Comparison of ENCODE assay signal across 29 cellular contexts in genomic region chr1:219703240-219703639, GRCh38.
DNase-seq lines count a peak whose midpoint lies in the region; ATAC-seq, FAIRE-seq and TF ChIP-seq lines count a peak whose summit lies in the region.
"Had no signal": no experiment of that assay in that cellular context is flagged by ENCODE, and none has a peak within 500 bp of the region (broad histone marks: within the 10 kb centered on the region; RNA-seq: fewer than 3 reads in every experiment).

No MANE protein-coding gene starts in this region.

- TF ChIP-seq POLR2A in HCT116 (IDR thresholded peaks at IDR 0.05; ENCODE audit: borderline replicate concordance, extremely low read depth, insufficient read depth, insufficient read length) (no peak), K562 (conservative IDR thresholded peaks at IDR 0.05) (no peak)

- intact Hi-C loops in HCT116 (cut with micrococcal nuclease) (no loop called here), K562 (cut with micrococcal nuclease) (no loop called here), CD14-positive monocyte (cut with micrococcal nuclease) (no loop called here)

- H4K20me1 ChIP-seq in HCT116 (ENCODE audit: insufficient read depth) (no peaks in the 10 kb centered on the region), K562 (replicated peaks; ENCODE audit: control insufficient read depth, insufficient read depth, low read length) (no peaks in the 10 kb centered on the region), neural cell (ENCODE audit: insufficient read depth) (no peaks in the 10 kb centered on the region)

- H3K27me3 ChIP-seq in HCT116 (ENCODE audit: insufficient read depth, low read length) (no peaks in the 10 kb centered on the region), K562 (ENCODE audit: control insufficient read depth in 2 of 2, insufficient read depth in 2 of 2, low read length in 2 of 2) (no peaks in the 10 kb centered on the region), neural cell (ENCODE audit: insufficient read depth, low read depth, low read length) (no peaks in the 10 kb centered on the region)

- no peaks in the 10 kb centered on the region for H3K4me1 ChIP-seq in HCT116 (ENCODE audit: control insufficient read depth in 1 of 2, insufficient read depth in 2 of 2, low read length in 2 of 2)
- H3K4me1 ChIP-seq in K562 (replicated peaks in 1 of 2; ENCODE audit: control insufficient read depth in 2 of 2, insufficient read depth in 2 of 2, low read length in 2 of 2) = no peaks in the 10 kb centered on the region

- FAIRE-seq in K562 (lab: Jason Lieb, UNC) = no peak
- FAIRE-seq: GM12891, GM19239 had no signal

- peaks cover 0 to 4% (median under 1%) of the 10 kb centered on the region in 7 donors for H3K9me3 Mint-ChIP-seq in CD14-positive monocyte

- no peak overlapping the region for H3K27ac Mint-ChIP-seq in CD14-positive monocyte
- H3K27ac Mint-ChIP-seq: IgD-negative memory B cell had no signal

- BruUV-seq in HCT116 (replicated peaks; lab: Mats Ljungman, UMichigan) (no TSS peak), K562 (replicated peaks; lab: Mats Ljungman, UMichigan) (no TSS peak)

- POLR2A ChIA-PET in HCT116 (lab: Charles Lee) = no interaction called here
- POLR2A ChIA-PET in K562 (lab: Yijun Ruan, JAX) = no interaction called here
- POLR2A ChIA-PET in RWPE1 (lab: Yijun Ruan, JAX; ENCODE audit: low non-redundant PET) = no interaction called here

- RAD21 ChIA-PET in HCT116 (lab: Charles Lee; ENCODE audit: low non-redundant PET in 1 of 2, low total read pairs in 2 of 2, uncharacterized antibody in 2 of 2, unreplicated experiment in 2 of 2) = no interaction called here

- TF ChIP-seq EP300 in K562 (IDR thresholded peaks at IDR 0.05; ENCODE audit: low read length) (no peak), neural cell (conservative IDR thresholded peaks at IDR 0.05; ENCODE audit: poor library complexity, severe bottlenecking) (no peak)

- in situ Hi-C loops in SK-MEL-5 (cut with HindIII; ENCODE audit: low pct_unique_long_range_greater_than_20kb, low sequenced_read_pairs) = no loop called here
- in situ Hi-C loops in K562 (cut with MboI) = no loop called here

- H3K9me1 ChIP-seq in K562 (ENCODE audit: control insufficient read depth, insufficient read depth, low read length) = no peaks in the 10 kb centered on the region

- peak in 1 of 3 experiments; percentile 21; a peak in 1 of 6 replicates for TF ChIP-seq CTCF in HCT116 (IDR thresholded peaks at IDR 0.05 in 2 of 3, conservative IDR thresholded peaks at IDR 0.05 in 1 of 3; ENCODE audit: borderline replicate concordance in 1 of 3, insufficient read depth in 1 of 3, low read depth in 2 of 3, low read length in 2 of 3)
- TF ChIP-seq CTCF in K562 (IDR thresholded peaks at IDR 0.05 in 2 of 3, conservative IDR thresholded peaks at IDR 0.05 in 1 of 3; ENCODE audit: insufficient read depth in 2 of 3, low read depth in 1 of 3, low read length in 3 of 3) = no peak
- no peak for TF ChIP-seq CTCF in neural cell (IDR thresholded peaks at IDR 0.05; ENCODE audit: poor library complexity, severe bottlenecking)
- no peak for TF ChIP-seq CTCF in CD14-positive monocyte (IDR thresholded peaks at IDR 0.05)
- no peak for TF ChIP-seq CTCF in RWPE1 (conservative IDR thresholded peaks at IDR 0.05; ENCODE audit: low read depth)

- DNase-seq in HCT116 (ENCODE audit: low read depth, low spot score) (no peak), SK-MEL-5 (ENCODE audit: low read depth, low spot score) (peak; percentile 13), K562 (ENCODE audit: extremely low read depth in 1 of 4, low spot score in 3 of 4) (no peak), CD14-positive monocyte (ENCODE audit: low spot score) (no peak), RWPE1 (ENCODE audit: low spot score) (no peak)
- no peak for DNase-seq in activated CD8-positive, alpha-beta memory T cell treated with anti-CD3 and anti-CD28 coated beads, Interleukin-2, amount 50 U/mL, for 48 hours
- DNase-seq: Calu3; DMS79 treated with DMSO at 0.1 percent for 48 hours; GF-D8; Karpas-422; MV-4-11; NCI-H1105; NCI-H1436 treated with DMSO at 0.1 percent for 48 hours; NCI-H1930; NCI-H446 treated with DMSO at 0.1 percent for 48 hours; NCI-H526; NCI-H82; NK-92 treated with Interleukin-12 subunit alpha and Interleukin-12 subunit beta, amount 100 ng/mL, for 24 hours; RPMI8226; SHP77 treated with DMSO at 0.1 percent for 48 hours had no signal

- CTCF ChIA-PET in HCT116 (lab: Charles Lee) = no interaction called here
- CTCF ChIA-PET in K562 (lab: Yijun Ruan, JAX; ENCODE audit: low intra/inter-chr PET ratio) = no interaction called here
- CTCF ChIA-PET in RWPE1 (lab: Yijun Ruan, JAX) = no interaction called here

- H3K79me2 ChIP-seq in HCT116 (ENCODE audit: insufficient read depth, low read length) = no peaks in the 10 kb centered on the region
- H3K79me2 ChIP-seq in K562 (ENCODE audit: control insufficient read depth, insufficient read depth, low read length) = no peaks in the 10 kb centered on the region
- H3K79me2 ChIP-seq in neural cell (replicated peaks; ENCODE audit: insufficient read depth, low read length) = no peaks in the 10 kb centered on the region

- WGBS in K562 (ENCODE audit: insufficient coverage, low coverage, missing lambda C conversion rate) = 11% methylated on average over 3 of the region's 3 CpGs

- H3K4me2 ChIP-seq in HCT116 (ENCODE audit: low read length) (no peak overlapping the region), K562 (ENCODE audit: insufficient read depth, low read length) (no peak overlapping the region), neural cell (ENCODE audit: low read length) (no peak overlapping the region)
- H3K4me2 ChIP-seq: PC-9 had no signal

- H3F3A ChIP-seq in neural cell (ENCODE audit: insufficient read depth, low read length, poor library complexity, severe bottlenecking) = no peaks in the 10 kb centered on the region

- TF ChIP-seq RAD21 in HCT116 (IDR thresholded peaks at IDR 0.05; ENCODE audit: low read depth) (no peak), K562 (CRISPR knock-in tag; conservative IDR thresholded peaks at IDR 0.05 in 1 of 2, IDR thresholded peaks at IDR 0.05 in 1 of 2) (no peak), neural cell (conservative IDR thresholded peaks at IDR 0.05) (no peak)

- no peaks in the 10 kb centered on the region for H3K4me1 Mint-ChIP-seq in CD14-positive monocyte

- no peaks in the 10 kb centered on the region for H3K9me3 ChIP-seq in HCT116 (ENCODE audit: control insufficient read depth in 1 of 2, insufficient read depth in 1 of 2, low read depth in 1 of 2, low read length in 2 of 2)
- no peaks in the 10 kb centered on the region for H3K9me3 ChIP-seq in K562 (replicated peaks; ENCODE audit: control insufficient read depth, insufficient read depth, low read depth, low read length)
- no peaks in the 10 kb centered on the region for H3K9me3 ChIP-seq in neural cell (ENCODE audit: low read length)

- ATAC-seq in HCT116 = peak; percentile 53
- ATAC-seq in K562 = peak; percentile 54; the same call in 1 of the 3 replicates
- ATAC-seq in HG03196 (IDR thresholded peaks at IDR 0.05; ENCODE audit: unreplicated experiment) = no peak

- no peak overlapping the region for H3K4me3 ChIP-seq in HCT116 (replicated peaks in 1 of 2; ENCODE audit: low read depth in 1 of 2, low read length in 2 of 2)
- H3K4me3 ChIP-seq in K562 = no peak overlapping the region
- no peak overlapping the region for H3K4me3 ChIP-seq in neural cell (ENCODE audit: low read length)
- H3K4me3 ChIP-seq: PC-9, SK-N-MC had no signal

- H3K36me3 ChIP-seq in HCT116 (ENCODE audit: control insufficient read depth in 1 of 2, insufficient read depth in 2 of 2, low read length in 2 of 2) (no peaks in the 10 kb centered on the region), K562 (ENCODE audit: control insufficient read depth, insufficient read depth, low read length) (no peaks in the 10 kb centered on the region), neural cell (ENCODE audit: insufficient read depth, low read length) (no peaks in the 10 kb centered on the region)

- H2AFZ ChIP-seq in HCT116 (ENCODE audit: low read depth, low read length, poor library complexity, severe bottlenecking) (no peak overlapping the region), K562 (ENCODE audit: low read depth, low read length) (no peak overlapping the region), neural cell (ENCODE audit: low read depth, low read length) (no peak overlapping the region)
- H2AFZ ChIP-seq: PC-9 had no signal

- H3K27ac ChIP-seq in HCT116 (ENCODE audit: low read depth, low read length) = no peak overlapping the region
- H3K27ac ChIP-seq in K562 (ENCODE audit: extremely low read depth, low read depth, low read length) = no peak overlapping the region
- H3K27ac ChIP-seq in neural cell (ENCODE audit: low read length) = peak overlapping the region; percentile 28
- H3K27ac ChIP-seq in RWPE1 = no peak overlapping the region
- H3K27ac ChIP-seq: C4-2B, HL-60, PC-9, SK-N-MC had no signal

- no peaks in the 10 kb centered on the region for H3K36me3 Mint-ChIP-seq in CD14-positive monocyte
- H3K36me3 Mint-ChIP-seq: IgD-negative memory B cell had no signal

- H3K27me3 Mint-ChIP-seq in CD14-positive monocyte (ENCODE audit: low read depth in 3 of 3) = peaks cover 0 to 1% (median 0%) of the 10 kb centered on the region in 3 donors
- H3K27me3 Mint-ChIP-seq: IgD-negative memory B cell had no signal

- H3K4me3 Mint-ChIP-seq in CD14-positive monocyte = no peak overlapping the region
- H3K4me3 Mint-ChIP-seq: IgD-negative memory B cell had no signal

- H3K9ac ChIP-seq in HCT116 (ENCODE audit: low read length) = no peak overlapping the region
- H3K9ac ChIP-seq in K562 (ENCODE audit: insufficient read depth in 1 of 2, low read depth in 2 of 2, low read length in 2 of 2) = no peak overlapping the region
- H3K9ac ChIP-seq in neural cell (ENCODE audit: low read length) = no peak overlapping the region

- H3K9me2 ChIP-seq in HCT116 (ENCODE audit: insufficient read depth) (no peaks in the 10 kb centered on the region), neural cell (ENCODE audit: insufficient read depth, low read length) (no peaks in the 10 kb centered on the region)

TF ChIP-seq in HCT116, 20 proteins besides CTCF, POLR2A, EP300 and RAD21 (continues in another document):
- TF ChIP-seq ELF1 (IDR thresholded peaks at IDR 0.05; ENCODE audit: borderline replicate concordance, low read depth) (no peak), CEBPB (IDR thresholded peaks at IDR 0.05; ENCODE audit: low read depth) (no peak)

TF ChIP-seq in K562, 482 proteins besides CTCF, POLR2A, EP300 and RAD21 (continues in another document):
- no peak for TF ChIP-seq NCOA6 (IDR thresholded peaks at IDR 0.05)

TF ChIP-seq in neural cell, 6 proteins besides CTCF, POLR2A, EP300 and RAD21 (continues in another document):
- TF ChIP-seq EZH2 (IDR thresholded peaks at IDR 0.05; ENCODE audit: borderline replicate concordance, insufficient read depth, low read length, poor library complexity, severe bottlenecking) = no peak
- no peak for TF ChIP-seq SMC3 (conservative IDR thresholded peaks at IDR 0.05; ENCODE audit: poor library complexity)
- TF ChIP-seq MXI1 (conservative IDR thresholded peaks at IDR 0.05; ENCODE audit: poor library complexity, severe bottlenecking) = no peak
- no peak for TF ChIP-seq POLR2AphosphoS5 (IDR thresholded peaks at IDR 0.05)
- TF ChIP-seq TAF1 (IDR thresholded peaks at IDR 0.05; ENCODE audit: low read depth) = no peak
